ENCODE assay signal across 2 cellular contexts in genomic region chr7:45920543-45921380, GRCh38.
TF ChIP-seq lines count a peak whose summit lies in the region.

TSS of gene IGFBP3 (minus strand) at chr7:45921272. CDS start at chr7:45921140, 132 bp downstream.

TF ChIP-seq in IMR-90, 13 proteins besides CTCF, POLR2A, EP300 and RAD21:
- TF ChIP-seq, protein P1, sequence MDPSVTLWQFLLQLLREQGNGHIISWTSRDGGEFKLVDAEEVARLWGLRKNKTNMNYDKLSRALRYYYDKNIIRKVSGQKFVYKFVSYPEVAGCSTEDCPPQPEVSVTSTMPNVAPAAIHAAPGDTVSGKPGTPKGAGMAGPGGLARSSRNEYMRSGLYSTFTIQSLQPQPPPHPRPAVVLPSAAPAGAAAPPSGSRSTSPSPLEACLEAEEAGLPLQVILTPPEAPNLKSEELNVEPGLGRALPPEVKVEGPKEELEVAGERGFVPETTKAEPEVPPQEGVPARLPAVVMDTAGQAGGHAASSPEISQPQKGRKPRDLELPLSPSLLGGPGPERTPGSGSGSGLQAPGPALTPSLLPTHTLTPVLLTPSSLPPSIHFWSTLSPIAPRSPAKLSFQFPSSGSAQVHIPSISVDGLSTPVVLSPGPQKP (IDR thresholded peaks at IDR 0.05; ENCODE audit: borderline replicate concordance, low read depth, low read length), result no peak
- TF ChIP-seq MAZ (IDR thresholded peaks at IDR 0.05; ENCODE audit: borderline replicate concordance, low read depth, low read length), result no peak
- TF ChIP-seq MAFK (IDR thresholded peaks at IDR 0.05; ENCODE audit: low read depth, low read length), result no peak
- TF ChIP-seq USF2 (IDR thresholded peaks at IDR 0.05; ENCODE audit: low read depth, low read length), result peak; percentile 53; the same call in 1 of the 2 replicates
- no peak for TF ChIP-seq NFE2L2 (IDR thresholded peaks at IDR 0.05; ENCODE audit: low read depth, low read length)
- no peak for TF ChIP-seq SMC3 (IDR thresholded peaks at IDR 0.05; ENCODE audit: low read depth, low read length)
- TF ChIP-seq CHD1 (IDR thresholded peaks at IDR 0.05; ENCODE audit: low read depth, low read length), result no peak
- TF ChIP-seq RCOR1 (IDR thresholded peaks at IDR 0.05; ENCODE audit: insufficient replicate concordance, low read length), result no peak
- TF ChIP-seq RFX5 (IDR thresholded peaks at IDR 0.05; ENCODE audit: low read depth, low read length), result no peak
- TF ChIP-seq BHLHE40 (IDR thresholded peaks at IDR 0.05; ENCODE audit: low read depth, low read length), result peak; percentile 40; the same call in 1 of the 2 replicates
- no peak for TF ChIP-seq CEBPB (IDR thresholded peaks at IDR 0.05; ENCODE audit: low read depth, low read length)
- TF ChIP-seq MXI1 (IDR thresholded peaks at IDR 0.05; ENCODE audit: borderline replicate concordance, low read depth, low read length), result peak; percentile 53; the same call in 1 of the 2 replicates

TF ChIP-seq in GM12891, 5 proteins besides CTCF, POLR2A, EP300 and RAD21:
- TF ChIP-seq TAF1 (IDR thresholded peaks at IDR 0.05; ENCODE audit: low read depth, low read length) (no peak), SPI1 (IDR thresholded peaks at IDR 0.05; ENCODE audit: low read depth, low read length) (no peak), PAX5 (IDR thresholded peaks at IDR 0.05; ENCODE audit: insufficient read depth, low read length, severe bottlenecking) (no peak), POLR2AphosphoS5 (IDR thresholded peaks at IDR 0.05; ENCODE audit: low read depth, low read length) (no peak), POU2F2 (IDR thresholded peaks at IDR 0.05; ENCODE audit: low read depth, low read length) (no peak)
